Comparison of ENCODE assay signal across 8 cellular contexts in genomic region chr10:3948843-3949242, GRCh38.
DNase-seq lines count a peak whose midpoint lies in the region; FAIRE-seq and TF ChIP-seq lines count a peak whose summit lies in the region.

No MANE protein-coding gene starts in this region.

- no peak for TF ChIP-seq CTCF in fibroblast of villous mesenchyme (IDR thresholded peaks at IDR 0.05; ENCODE audit: insufficient read depth, low read depth, low read length)
- no peak for TF ChIP-seq CTCF in sigmoid colon (IDR thresholded peaks at IDR 0.05)

- 62 to 68% methylated on average over 9 of the region's 9 CpGs for WGBS in sigmoid colon, 2 donors

- H3K36me3 ChIP-seq in sigmoid colon = no peaks in the 10 kb centered on the region

- H3K4me1 ChIP-seq in sigmoid colon = peaks cover 0 to 18% (median 9%) of the 10 kb centered on the region in 4 donors

- peaks cover 0 to 2% (median 0%) of the 10 kb centered on the region in 4 donors for H3K9me3 ChIP-seq in sigmoid colon

- no peak overlapping the region for H3K27ac ChIP-seq in sigmoid colon

- H3K4me3 ChIP-seq in fibroblast of villous mesenchyme (ENCODE audit: low read depth, low read length) = no peak overlapping the region
- H3K4me3 ChIP-seq in sigmoid colon = no peak overlapping the region

- no peak for TF ChIP-seq EP300 in sigmoid colon (IDR thresholded peaks at IDR 0.05)

- no peaks in the 10 kb centered on the region for H3K27me3 ChIP-seq in sigmoid colon

- no peak for TF ChIP-seq POLR2A in sigmoid colon (IDR thresholded peaks at IDR 0.05)

- DNase-seq in NCI-H748 treated with DMSO at 0.1 percent for 48 hours (lab: John Stamatoyannopoulos, UW) (peak; percentile 71), fibroblast of villous mesenchyme (ENCODE audit: low read depth) (peak; percentile 21), cerebellar cortex (ENCODE audit: low spot score) (no peak), frontal cortex (ENCODE audit: low spot score in 2 of 2) (no peak), sigmoid colon (no peak), NCI-H446 treated with DMSO at 0.1 percent for 48 hours (lab: John Stamatoyannopoulos, UW) (no peak)
- DNase-seq in activated CD8-positive, alpha-beta memory T cell treated with anti-CD3 and anti-CD28 coated beads, Interleukin-2, amount 50 U/mL, for 48 hours = peak; percentile 76
- peak; percentile 41 to 53 for DNase-seq in stimulated activated CD8-positive, alpha-beta memory T cell treated with anti-CD3 and anti-CD28 coated beads, Interleukin-7, amount 100 ng/mL, for 1 hour (ENCODE audit: low read depth in 2 of 2)

- no peak for FAIRE-seq in frontal cortex (lab: Jason Lieb, UNC)

- intact Hi-C loops in sigmoid colon (cut with DNase I) = no loop called here

Comparison
In these comparisons a context has a peak if more than half of its experiments do, and no peak if none do; other contexts are left out.
1. DNase-seq: peak in NCI-H748 treated with DMSO at 0.1 percent for 48 hours (single experiment), activated CD8-positive, alpha-beta memory T cell treated with anti-CD3 and anti-CD28 coated beads, Interleukin-2, amount 50 U/mL, for 48 hours (single experiment), fibroblast of villous mesenchyme (single experiment) and stimulated activated CD8-positive, alpha-beta memory T cell treated with anti-CD3 and anti-CD28 coated beads, Interleukin-7, amount 100 ng/mL, for 1 hour (2 of 2); none in cerebellar cortex (single experiment), frontal cortex (0 of 2), sigmoid colon (single experiment) and NCI-H446 treated with DMSO at 0.1 percent for 48 hours (single experiment).